Comparison of ENCODE assay signal across 8 cellular contexts in the genomic region with DNA sequence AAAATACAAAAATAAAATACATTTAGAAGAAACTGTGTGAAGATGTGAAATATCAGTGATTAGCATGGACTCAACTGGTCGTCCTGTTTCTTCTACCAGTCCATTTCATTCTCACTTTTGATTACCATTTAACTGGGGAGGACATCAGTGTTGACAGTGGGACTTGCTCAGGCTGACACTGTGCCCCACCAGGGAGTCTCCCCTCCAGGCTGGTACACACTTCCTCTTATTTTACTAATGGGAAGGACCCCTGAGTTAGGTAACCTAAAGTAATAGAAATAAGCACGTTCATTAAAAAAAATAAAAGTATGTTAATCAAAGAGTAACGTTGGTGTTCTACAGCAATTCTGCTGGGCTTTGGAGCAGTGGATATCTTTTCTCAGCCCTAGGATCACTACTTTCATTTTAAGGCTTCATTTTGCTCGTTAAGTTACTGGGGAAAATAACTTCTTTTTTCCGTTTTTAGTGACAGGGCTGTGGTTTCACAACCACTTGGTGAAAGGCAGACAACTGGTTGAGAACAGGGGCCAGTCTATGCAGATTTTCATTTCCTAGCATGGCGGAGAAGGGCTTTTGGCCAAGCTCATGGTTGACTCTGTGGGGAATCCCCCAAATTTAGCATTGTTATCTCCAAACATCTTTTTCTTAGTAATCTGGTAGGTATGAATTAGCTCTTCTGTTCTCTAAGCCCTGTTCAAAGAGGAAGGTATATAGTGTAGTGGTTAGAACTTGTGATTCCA. TPM values are rescaled to one million over a fixed set of nuclear protein-coding genes. Genes with fewer than 3 reads are reported as not detected.
DNase-seq lines count a peak whose midpoint lies in the region; ATAC-seq lines count a peak whose summit lies in the region.

No MANE protein-coding gene starts in this region.

- ATAC-seq in GM21723 (IDR thresholded peaks at IDR 0.05; ENCODE audit: unreplicated experiment) = peak; percentile 78

- peak; percentile 53 for DNase-seq in Daoy (ENCODE audit: low read depth)
- peak; percentile 71 for DNase-seq in MV-4-11 (lab: John Stamatoyannopoulos, UW)
- DNase-seq in activated T-cell treated with anti-CD3 and anti-CD28 coated beads, Interleukin-2, amount 50 U/mL, for 48 hours = peak; percentile 64 to 72
- peak; percentile 74 for DNase-seq in stimulated activated CD4-positive, alpha-beta T cell treated with anti-CD3 and anti-CD28 coated beads, Interleukin-15, amount 100 ng/mL, for 24 hours
- no peak for DNase-seq in EL
- no peak for DNase-seq in NCI-H2227 (lab: John Stamatoyannopoulos, UW; ENCODE audit: unreplicated experiment)
- DNase-seq in 8988T = no peak

RNA-seq across cellular contexts. Expression of gene SNX10, which starts 2.1 kb away (rescaled TPM):
- total RNA-seq in Daoy (2014; rRNA removed; shearing (Covaris generic)) = 54.2 and 66.5 TPM in 2 replicates

Comparison
In these comparisons a context has a peak if more than half of its experiments do, and no peak if none do; other contexts are left out.
1. DNase-seq: peak in Daoy (single experiment), MV-4-11 (single experiment), activated T-cell treated with anti-CD3 and anti-CD28 coated beads, Interleukin-2, amount 50 U/mL, for 48 hours (2 of 2) and stimulated activated CD4-positive, alpha-beta T cell treated with anti-CD3 and anti-CD28 coated beads, Interleukin-15, amount 100 ng/mL, for 24 hours (single experiment); none in EL (single experiment), NCI-H2227 (single experiment) and 8988T (single experiment).